ENCODE assay signal across 8 cellular contexts in genomic region chr17:45135192-45135977, GRCh38. TPM values are rescaled to one million over a fixed set of nuclear protein-coding genes. Genes with fewer than 3 reads are reported as not detected.
DNase-seq lines count a peak whose midpoint lies in the region; ATAC-seq and FAIRE-seq lines count a peak whose summit lies in the region.

Gene ACBD4 (plus strand): TSS chr17:45135687. CDS start chr17:45136145, 458 bp downstream.

- peak within 1 kb of the TSS; percentile 45 for H3K23ac ChIP-seq in mesendoderm (ENCODE audit: low read length)

- H3K27ac ChIP-seq in mesendoderm (ENCODE audit: low read depth, low read length), result no peak within 1 kb of the TSS

- DNase-seq in Caki2 (ENCODE audit: low read depth), result peak; percentile 97
- peak; percentile 99 for DNase-seq in HTR-8/SVneo (ENCODE audit: insufficient read length, low spot score)
- peak; percentile 97 for DNase-seq in NOMO-1 treated with DMSO at 0.1 percent for 48 hours (lab: John Stamatoyannopoulos, UW; ENCODE audit: unreplicated experiment)
- peak; percentile 98 for DNase-seq in activated CD8-positive, alpha-beta memory T cell treated with anti-CD3 and anti-CD28 coated beads, Interleukin-2, amount 10 ng/mL, durations not matched to agents 7 days and 5 days
- peak; percentile 99 for DNase-seq in mesendoderm
- peak; percentile 95 for DNase-seq in stimulated activated CD8-positive, alpha-beta memory T cell treated with anti-CD3 and anti-CD28 coated beads, Interleukin-15, amount 100 ng/mL, for 1 hour (ENCODE audit: low read depth)

- peak; percentile 99 for FAIRE-seq in HTR-8/SVneo (lab: Jason Lieb, UNC)

- H3K4me3 ChIP-seq in endocrine pancreas (ENCODE audit: control insufficient read depth, insufficient read depth, low read length) (no peak within 1 kb of the TSS), mesendoderm (ENCODE audit: low read length) (peak within 1 kb of the TSS; percentile 43)

- in situ Hi-C loops in Caki2 (cut with HindIII; ENCODE audit: low pct_unique_long_range_greater_than_20kb, low sequenced_read_pairs), result no loop called here

- peak; percentile 64 for ATAC-seq in GM21360 (IDR thresholded peaks at IDR 0.05; ENCODE audit: unreplicated experiment)
- ATAC-seq in activated CD8-positive, alpha-beta memory T cell treated with anti-CD3 and anti-CD28 coated beads, Interleukin-2, amount 10 ng/mL, durations not matched to agents 7 days and 5 days, result peak; percentile 91

- no peaks in the 10 kb centered on the region for H3K9me3 ChIP-seq in endocrine pancreas (ENCODE audit: control insufficient read depth, low read length)

- H3K4me2 ChIP-seq in mesendoderm (ENCODE audit: low read length), result peak within 1 kb of the TSS; percentile 67

- no peak within 1 kb of the TSS for H3K4ac ChIP-seq in mesendoderm (ENCODE audit: low read depth, low read length)

- no peaks in the 10 kb centered on the region for H3K9me3 Mint-ChIP-seq in activated CD8-positive, alpha-beta memory T cell treated with anti-CD3 and anti-CD28 coated beads, Interleukin-2, amount 10 ng/mL, durations not matched to agents 7 days and 5 days (ENCODE audit: low read depth)

- H4K8ac ChIP-seq in mesendoderm (ENCODE audit: low read depth, low read length), result no peak within 1 kb of the TSS

- H3K4me3 Mint-ChIP-seq in activated CD8-positive, alpha-beta memory T cell treated with anti-CD3 and anti-CD28 coated beads, Interleukin-2, amount 10 ng/mL, durations not matched to agents 7 days and 5 days, result peak within 1 kb of the TSS; percentile 83

- H3K79me1 ChIP-seq in mesendoderm (ENCODE audit: low read length), result no peaks in the 10 kb centered on the region

- peak within 1 kb of the TSS; percentile 85 for H3K27ac Mint-ChIP-seq in activated CD8-positive, alpha-beta memory T cell treated with anti-CD3 and anti-CD28 coated beads, Interleukin-2, amount 10 ng/mL, durations not matched to agents 7 days and 5 days

- H3K18ac ChIP-seq in mesendoderm (ENCODE audit: low read length), result no peak within 1 kb of the TSS

- no peak within 1 kb of the TSS for H4K5ac ChIP-seq in mesendoderm (ENCODE audit: low read length)

- H3K27me3 Mint-ChIP-seq in activated CD8-positive, alpha-beta memory T cell treated with anti-CD3 and anti-CD28 coated beads, Interleukin-2, amount 10 ng/mL, durations not matched to agents 7 days and 5 days, result peaks cover 9% of the 10 kb centered on the region

- no peak within 1 kb of the TSS for H2BK120ac ChIP-seq in mesendoderm (ENCODE audit: low read depth, low read length)

- no peaks in the 10 kb centered on the region for H3K36me3 Mint-ChIP-seq in activated CD8-positive, alpha-beta memory T cell treated with anti-CD3 and anti-CD28 coated beads, Interleukin-2, amount 10 ng/mL, durations not matched to agents 7 days and 5 days

- peak within 1 kb of the TSS; percentile 77 for H3K9ac ChIP-seq in endocrine pancreas (ENCODE audit: control insufficient read depth, insufficient read depth, low read length)
- H3K9ac ChIP-seq in mesendoderm (ENCODE audit: low read length), result peak within 1 kb of the TSS; percentile 72

- peaks cover 19% of the 10 kb centered on the region for H3K4me1 Mint-ChIP-seq in activated CD8-positive, alpha-beta memory T cell treated with anti-CD3 and anti-CD28 coated beads, Interleukin-2, amount 10 ng/mL, durations not matched to agents 7 days and 5 days

- H2AK5ac ChIP-seq in mesendoderm (ENCODE audit: low read length), result peak within 1 kb of the TSS; percentile 58

- H3K36me3 ChIP-seq in endocrine pancreas (ENCODE audit: control insufficient read depth, insufficient read depth, low read length), result no peaks in the 10 kb centered on the region
- H3K36me3 ChIP-seq in mesendoderm (ENCODE audit: control insufficient read depth, insufficient read depth, low read length), result no peaks in the 10 kb centered on the region

- WGBS in mesendoderm (ENCODE audit: extremely low coverage, insufficient coverage, low lambda C conversion rate), result no CpG with 5 or more reads among the region's 40 CpGs

- CTCF ChIA-PET in activated CD8-positive, alpha-beta memory T cell treated with anti-CD3 and anti-CD28 coated beads, Interleukin-2, amount 10 ng/mL, durations not matched to agents 7 days and 5 days (lab: Charles Lee), result interaction anchor here (0.6 to 11.4 kb wide), 102 partner anchors 8 to 427 kb away, joined by 3 to 583 read pairs (median 5); partner anchors contain the start of genes C1QL1, DBF4B, EFTUD2 and FMNL1

- H3K56ac ChIP-seq in mesendoderm (ENCODE audit: low read length), result peak within 1 kb of the TSS; percentile 86

- no peaks in the 10 kb centered on the region for H3K79me2 ChIP-seq in mesendoderm (ENCODE audit: control insufficient read depth, insufficient read depth, low read length)

- no peaks in the 10 kb centered on the region for H3K27me3 ChIP-seq in endocrine pancreas (ENCODE audit: control insufficient read depth, insufficient read depth, low read length)
- H3K27me3 ChIP-seq in mesendoderm (ENCODE audit: insufficient read depth, low read length, poor library complexity), result no peaks in the 10 kb centered on the region

- H2BK15ac ChIP-seq in mesendoderm (replicated peaks; ENCODE audit: low read depth), result no peak within 1 kb of the TSS

- H3K4me1 ChIP-seq in endocrine pancreas (ENCODE audit: control insufficient read depth, insufficient read depth, low read length) (no peaks in the 10 kb centered on the region), mesendoderm (ENCODE audit: control insufficient read depth, low read depth, low read length) (peaks cover 4% of the 10 kb centered on the region)

- no peak within 1 kb of the TSS for H2BK5ac ChIP-seq in mesendoderm (ENCODE audit: low read length)

RNA-seq across cellular contexts. Expression of gene ACBD4, which starts in this region (rescaled TPM):
- total RNA-seq in Caki2 (2014; rRNA removed; shearing (Covaris generic); ENCODE audit: low replicate concordance), result 7.8 and 16.7 TPM in 2 replicates
- total RNA-seq in activated CD8-positive, alpha-beta memory T cell treated with anti-CD3 and anti-CD28 coated beads, Interleukin-2, amount 10 ng/mL, durations not matched to agents 7 days and 5 days, result 10 to 100 TPM; 14.9 to 20.6 TPM
- polyA plus RNA-seq in mesendoderm (2013, experiment 1 of 2), result 1.4 TPM
- polyA plus RNA-seq in mesendoderm (2013, experiment 2 of 2), result 1.3 TPM
